1 cellular context compared by ENCODE assay signal in the genomic region with DNA sequence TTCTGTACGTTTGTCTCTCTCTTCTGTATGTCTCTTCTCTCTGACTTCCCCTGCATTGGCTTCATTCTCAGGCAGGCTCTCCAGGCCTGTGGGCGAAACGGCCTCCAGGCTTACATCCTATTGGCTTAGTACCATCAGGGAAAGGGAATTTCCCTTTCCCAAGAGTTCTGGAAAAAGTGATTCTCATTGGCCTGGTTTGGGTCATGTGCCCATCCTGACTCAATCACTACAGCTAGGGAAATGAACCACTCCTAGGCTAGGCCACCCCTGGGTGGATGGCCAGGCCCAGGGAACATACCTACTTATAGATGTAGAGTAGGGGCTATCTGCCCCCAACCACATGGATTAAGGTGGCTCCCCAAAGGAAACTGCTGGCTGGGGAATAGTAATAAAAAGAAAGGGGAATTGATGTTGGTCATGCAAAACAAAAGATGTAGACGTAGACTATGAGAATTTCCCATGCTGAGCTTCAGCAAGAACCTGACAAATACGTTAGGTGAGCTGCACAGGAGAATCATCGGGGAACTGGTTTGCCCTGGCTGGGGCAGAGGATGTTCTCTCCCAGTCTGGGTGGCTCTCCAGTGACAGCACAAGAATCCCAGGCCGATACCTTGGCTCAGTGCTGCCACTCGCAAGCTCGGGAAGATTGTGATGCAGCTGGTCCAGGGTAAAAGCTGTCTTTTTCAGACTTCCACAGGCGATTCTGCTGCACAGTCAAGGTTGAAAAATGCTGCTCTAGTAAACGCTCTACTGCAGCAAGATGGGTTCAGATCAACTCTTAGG.
A peak's percentile ranks its signal among the peaks of the same experiment; 100 is the strongest.
TF ChIP-seq lines count a peak whose summit lies in the region.

No MANE protein-coding gene starts in this region.

TF ChIP-seq in H1, 55 proteins besides CTCF, POLR2A, EP300 and RAD21 (continued from another document):
- TF ChIP-seq, protein P1, sequence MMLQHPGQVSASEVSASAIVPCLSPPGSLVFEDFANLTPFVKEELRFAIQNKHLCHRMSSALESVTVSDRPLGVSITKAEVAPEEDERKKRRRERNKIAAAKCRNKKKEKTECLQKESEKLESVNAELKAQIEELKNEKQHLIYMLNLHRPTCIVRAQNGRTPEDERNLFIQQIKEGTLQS (IDR thresholded peaks at IDR 0.05; ENCODE audit: insufficient read depth, low read depth, low read length) = peak; percentile 42; the same call in 1 of the 2 replicates
- TF ChIP-seq KDM4A (IDR thresholded peaks at IDR 0.05; ENCODE audit: low read depth, low read length, severe bottlenecking) = no peak
- no peak for TF ChIP-seq PHF8 (conservative IDR thresholded peaks at IDR 0.05; ENCODE audit: low read depth, low read length)
- TF ChIP-seq TBP (IDR thresholded peaks at IDR 0.05; ENCODE audit: low read depth, low read length) = no peak
- TF ChIP-seq SUZ12 (IDR thresholded peaks at IDR 0.05; ENCODE audit: low read length) = no peak
TF ChIP-seq in H1: peak in this region for 2.
